ENCODE assay signal across 19 cellular contexts in the genomic region with DNA sequence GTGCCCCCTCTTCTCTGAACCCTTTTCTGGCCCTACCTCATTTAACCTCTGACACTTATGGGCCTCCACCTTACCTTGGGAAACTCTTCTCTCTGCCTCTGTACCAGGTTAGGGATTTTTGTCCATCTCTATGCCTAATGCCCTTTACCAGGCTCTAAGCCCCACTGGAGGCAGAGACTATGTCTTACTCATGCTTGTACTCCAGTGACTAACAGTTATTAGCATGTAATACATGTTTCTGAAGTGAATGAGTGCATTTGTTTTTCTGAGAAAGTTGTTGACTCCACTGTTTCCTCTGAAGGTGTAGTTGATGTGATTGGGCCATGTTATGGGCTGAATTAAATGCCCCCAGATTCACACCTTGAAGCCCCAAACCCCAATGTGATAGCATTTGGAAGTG.
DNase-seq lines count a peak whose midpoint lies in the region; ATAC-seq and TF ChIP-seq lines count a peak whose summit lies in the region.
"Had no signal": no experiment of that assay in that cellular context is flagged by ENCODE, and none has a peak within 500 bp of the region (broad histone marks: within the 10 kb centered on the region; RNA-seq: fewer than 3 reads in every experiment).

No MANE protein-coding gene starts in this region.

- no peak overlapping the region for H3K18ac ChIP-seq in mesenchymal stem cell (ENCODE audit: low read depth in 1 of 2, low read length in 2 of 2)

- peak overlapping the region in 1 of 2 experiments; percentile 38 for H3K4ac ChIP-seq in mesenchymal stem cell (ENCODE audit: low read depth in 1 of 2, low read length in 2 of 2)

- no peak overlapping the region for H3K4me3 Mint-ChIP-seq in activated CD4-positive, alpha-beta T cell treated with anti-CD3 and anti-CD28 coated beads for 36 hours
- H3K4me3 Mint-ChIP-seq in activated naive CD8-positive, alpha-beta T cell treated with anti-CD3 and anti-CD28 coated beads for 36 hours: no peak overlapping the region
- H3K4me3 Mint-ChIP-seq: CD8-positive, alpha-beta memory T cell had no signal

- no peaks in the 10 kb centered on the region for H3K36me3 ChIP-seq in mesenchymal stem cell (ENCODE audit: control insufficient read depth in 1 of 2, insufficient read depth in 2 of 2, low read depth in 1 of 2, low read length in 2 of 2)
- H3K36me3 ChIP-seq: Peyer's patch had no signal

- no peak overlapping the region for H2AK5ac ChIP-seq in mesenchymal stem cell (ENCODE audit: low read length, severe bottlenecking)

- H3K79me1 ChIP-seq in mesenchymal stem cell (replicated peaks; ENCODE audit: low read length, poor library complexity, severe bottlenecking): no peaks in the 10 kb centered on the region

- no peak overlapping the region for H3K27ac ChIP-seq in mesenchymal stem cell (ENCODE audit: low read length, poor library complexity, severe bottlenecking)
- H3K27ac ChIP-seq: A549, Peyer's patch, SK-N-MC had no signal

- DNase-seq in EH (ENCODE audit: low read depth) (peak; percentile 42), HT1080 (ENCODE audit: low read depth) (peak; percentile 32), epithelial cell of esophagus (ENCODE audit: low read depth) (peak; percentile 9), mesenchymal stem cell (peak; percentile 13)
- no peak for DNase-seq in activated CD4-positive, alpha-beta T cell treated with anti-CD3 and anti-CD28 coated beads for 36 hours
- DNase-seq in activated naive CD8-positive, alpha-beta T cell treated with anti-CD3 and anti-CD28 coated beads for 36 hours: no peak
- DNase-seq: C1 segment of cervical spinal cord; CD8-positive, alpha-beta memory T cell; DMS53; NCI-H1105; NCI-H1694; NCI-H2081 treated with DMSO at 0.1 percent for 48 hours; NCI-H446 treated with DMSO at 0.1 percent for 48 hours; NK-92 treated with Interleukin-12 subunit alpha and Interleukin-12 subunit beta, amount 100 ng/mL, for 24 hours; Peyer's patch; SHP77 had no signal

- no peaks in the 10 kb centered on the region for H3K27me3 ChIP-seq in mesenchymal stem cell (ENCODE audit: control insufficient read depth in 1 of 2, insufficient read depth in 1 of 2, low read length in 2 of 2)
- H3K27me3 ChIP-seq: Peyer's patch had no signal

- H3K36me3 Mint-ChIP-seq in activated CD4-positive, alpha-beta T cell treated with anti-CD3 and anti-CD28 coated beads for 36 hours (ENCODE audit: low read depth): no peaks in the 10 kb centered on the region
- H3K36me3 Mint-ChIP-seq in activated naive CD8-positive, alpha-beta T cell treated with anti-CD3 and anti-CD28 coated beads for 36 hours: no peaks in the 10 kb centered on the region

- no peak overlapping the region for H3K14ac ChIP-seq in mesenchymal stem cell (ENCODE audit: low read length in 2 of 2)

- H3K9me3 Mint-ChIP-seq in activated CD4-positive, alpha-beta T cell treated with anti-CD3 and anti-CD28 coated beads for 36 hours (ENCODE audit: low read depth): peaks cover 27% of the 10 kb centered on the region
- H3K9me3 Mint-ChIP-seq in activated naive CD8-positive, alpha-beta T cell treated with anti-CD3 and anti-CD28 coated beads for 36 hours: peaks cover 3% of the 10 kb centered on the region

- H3K4me3 ChIP-seq in epithelial cell of esophagus (ENCODE audit: low read length) (no peak overlapping the region), mesenchymal stem cell (ENCODE audit: insufficient read depth in 1 of 2, low read depth in 1 of 2, low read length in 2 of 2) (no peak overlapping the region)
- H3K4me3 ChIP-seq: A549, Peyer's patch, SK-N-MC had no signal

- CTCF ChIA-PET in activated CD4-positive, alpha-beta T cell treated with anti-CD3 and anti-CD28 coated beads for 36 hours (lab: Charles Lee): interaction anchor here (0.6 kb wide), 1 partner anchor 44 kb away, joined by 3 read pairs; no protein-coding TSS in a partner anchor

- no peak overlapping the region for H2BK15ac ChIP-seq in mesenchymal stem cell (ENCODE audit: low read depth, poor library complexity, severe bottlenecking)

- no peaks in the 10 kb centered on the region for H3K4me1 Mint-ChIP-seq in activated CD4-positive, alpha-beta T cell treated with anti-CD3 and anti-CD28 coated beads for 36 hours
- no peaks in the 10 kb centered on the region for H3K4me1 Mint-ChIP-seq in activated naive CD8-positive, alpha-beta T cell treated with anti-CD3 and anti-CD28 coated beads for 36 hours
- H3K4me1 Mint-ChIP-seq: CD8-positive, alpha-beta memory T cell had no signal

- H3K9me3 ChIP-seq in mesenchymal stem cell (ENCODE audit: control insufficient read depth, low read length): no peaks in the 10 kb centered on the region
- H3K9me3 ChIP-seq: A549, Peyer's patch had no signal

- no peak overlapping the region for H3K23ac ChIP-seq in mesenchymal stem cell (ENCODE audit: low read length in 2 of 2)

- intact Hi-C loops in activated CD4-positive, alpha-beta T cell treated with anti-CD3 and anti-CD28 coated beads for 36 hours (cut with DNase I, micrococcal nuclease): no loop called here

- H2AFZ ChIP-seq in mesenchymal stem cell (ENCODE audit: low read depth, low read length): no peak overlapping the region

- H2BK5ac ChIP-seq in mesenchymal stem cell (ENCODE audit: low read depth, low read length, poor library complexity, severe bottlenecking): no peak overlapping the region

- H3K4me1 ChIP-seq in mesenchymal stem cell (ENCODE audit: control insufficient read depth, insufficient read depth, low read depth, low read length): no peaks in the 10 kb centered on the region
- H3K4me1 ChIP-seq: A549, Peyer's patch had no signal

- H3K27ac Mint-ChIP-seq in activated CD4-positive, alpha-beta T cell treated with anti-CD3 and anti-CD28 coated beads for 36 hours: no peak overlapping the region
- H3K27ac Mint-ChIP-seq in activated naive CD8-positive, alpha-beta T cell treated with anti-CD3 and anti-CD28 coated beads for 36 hours: no peak overlapping the region
- H3K27ac Mint-ChIP-seq: CD8-positive, alpha-beta memory T cell had no signal

- ATAC-seq in activated CD4-positive, alpha-beta T cell treated with anti-CD3 and anti-CD28 coated beads for 36 hours: no peak
- no peak for ATAC-seq in GM19397 (IDR thresholded peaks at IDR 0.05; ENCODE audit: unreplicated experiment)
- ATAC-seq: A549 had no signal

- no peak for TF ChIP-seq CTCF in epithelial cell of esophagus (IDR thresholded peaks at IDR 0.05; ENCODE audit: insufficient read depth, low read depth, low read length, missing control alignments)

- H2BK120ac ChIP-seq in mesenchymal stem cell (ENCODE audit: low read depth, low read length): no peak overlapping the region

- H3K4me2 ChIP-seq in mesenchymal stem cell (ENCODE audit: low read length, poor library complexity, severe bottlenecking): no peak overlapping the region
- H3K4me2 ChIP-seq: A549 had no signal

- POLR2A ChIA-PET in activated CD4-positive, alpha-beta T cell treated with anti-CD3 and anti-CD28 coated beads for 36 hours (lab: Charles Lee): no interaction called here

- H3K9ac ChIP-seq in mesenchymal stem cell (ENCODE audit: low read length): no peak overlapping the region

- no peak overlapping the region for H4K91ac ChIP-seq in mesenchymal stem cell (ENCODE audit: low read length)

- H3K27me3 Mint-ChIP-seq in activated CD4-positive, alpha-beta T cell treated with anti-CD3 and anti-CD28 coated beads for 36 hours: no peaks in the 10 kb centered on the region
- H3K27me3 Mint-ChIP-seq in activated naive CD8-positive, alpha-beta T cell treated with anti-CD3 and anti-CD28 coated beads for 36 hours: no peaks in the 10 kb centered on the region

- H4K8ac ChIP-seq in mesenchymal stem cell (ENCODE audit: low read length): no peak overlapping the region

- H2BK12ac ChIP-seq in mesenchymal stem cell (ENCODE audit: low read length in 2 of 2): no peak overlapping the region

Comparison
In these comparisons a context has a peak if more than half of its experiments do, and no peak if none do; other contexts are left out.
1. DNase-seq: peak in EH (single experiment), HT1080 (single experiment), epithelial cell of esophagus (single experiment) and mesenchymal stem cell (single experiment); none in activated CD4-positive, alpha-beta T cell treated with anti-CD3 and anti-CD28 coated beads for 36 hours (single experiment) and activated naive CD8-positive, alpha-beta T cell treated with anti-CD3 and anti-CD28 coated beads for 36 hours (single experiment).